ENCODE assay signal across 1 cellular context in genomic region chr11:69685348-69685747, GRCh38.
A peak's percentile ranks its signal among the peaks of the same experiment; 100 is the strongest.
TF ChIP-seq lines count a peak whose summit lies in the region.

No MANE protein-coding gene starts in this region.

TF ChIP-seq in HepG2, 621 proteins besides CTCF, POLR2A, EP300 and RAD21:
- TF ChIP-seq ZKSCAN1 (IDR thresholded peaks at IDR 0.05; ENCODE audit: low read length) (peak; percentile 36; the same call in 1 of the 2 replicates), ZNF468 (CRISPR knock-in tag; IDR thresholded peaks at IDR 0.05) (0 out of 2 replicates have a peak, but pooled peaks have one; percentile 9), ZSCAN31 (CRISPR knock-in tag; IDR thresholded peaks at IDR 0.05; ENCODE audit: low read depth) (no peak), ZNF629 (CRISPR knock-in tag; conservative IDR thresholded peaks at IDR 0.05) (peak; percentile 58)
